ENCODE assay signal across 1 cellular context in genomic region chr20:31505903-31506302, GRCh38.
A peak's percentile ranks its signal among the peaks of the same experiment; 100 is the strongest.
TF ChIP-seq lines count a peak whose summit lies in the region.

No MANE protein-coding gene starts in this region.

TF ChIP-seq in K562, 482 proteins besides CTCF, POLR2A, EP300 and RAD21 (continued from another document and continues in another):
- TF ChIP-seq DLX4 (CRISPR knock-in tag; IDR thresholded peaks at IDR 0.05) = no peak
- TF ChIP-seq ZMIZ1 (IDR thresholded peaks at IDR 0.05; ENCODE audit: low read depth in 2 of 2, low read length in 2 of 2) = no peak
- TF ChIP-seq BDP1 (IDR thresholded peaks at IDR 0.05; ENCODE audit: insufficient read depth, insufficient read length) = no peak
- TF ChIP-seq HCFC1 (IDR thresholded peaks at IDR 0.05; ENCODE audit: low read depth, low read length) = no peak
- TF ChIP-seq ZFP1 (CRISPR knock-in tag; IDR thresholded peaks at IDR 0.05) = no peak
- TF ChIP-seq FOXP4 (CRISPR knock-in tag; IDR thresholded peaks at IDR 0.05; ENCODE audit: borderline replicate concordance) = no peak
- no peak for TF ChIP-seq GATA2 (CRISPR knock-in tag; IDR thresholded peaks at IDR 0.05)
- TF ChIP-seq ASH1L (IDR thresholded peaks at IDR 0.05; ENCODE audit: borderline replicate concordance, low read depth, partially characterized antibody) = no peak
- TF ChIP-seq ZNF696 (CRISPR knock-in tag; conservative IDR thresholded peaks at IDR 0.05) = no peak
- TF ChIP-seq RBM17 (IDR thresholded peaks at IDR 0.05; ENCODE audit: borderline replicate concordance, low read depth, low read length) = no peak
- TF ChIP-seq GMEB1 (CRISPR knock-in tag; IDR thresholded peaks at IDR 0.05) = 0 out of 2 replicates have a peak, but pooled peaks have one; percentile 32
- no peak for TF ChIP-seq ZNF217 (CRISPR knock-in tag; IDR thresholded peaks at IDR 0.05)
- no peak for TF ChIP-seq ZNF785 (CRISPR knock-in tag; IDR thresholded peaks at IDR 0.05)
- 0 out of 2 replicates have a peak, but pooled peaks have one; percentile 40 for TF ChIP-seq FOSL1 (tag; conservative IDR thresholded peaks at IDR 0.05)
- TF ChIP-seq ZNF717 (CRISPR knock-in tag; IDR thresholded peaks at IDR 0.05) = no peak
- TF ChIP-seq ETV1 (tag; conservative IDR thresholded peaks at IDR 0.05; ENCODE audit: low read depth) = no peak
- no peak for TF ChIP-seq ZNF263 (CRISPR knock-in tag; IDR thresholded peaks at IDR 0.05; ENCODE audit: borderline replicate concordance)
- TF ChIP-seq ZFPM2 (CRISPR knock-in tag; IDR thresholded peaks at IDR 0.05) = no peak
- no peak for TF ChIP-seq ZNF655 (CRISPR knock-in tag; IDR thresholded peaks at IDR 0.05)
- no peak for TF ChIP-seq POLR2B (IDR thresholded peaks at IDR 0.05; ENCODE audit: low read depth, partially characterized antibody)
- TF ChIP-seq GABPA (tag; conservative IDR thresholded peaks at IDR 0.05; ENCODE audit: low read depth) = no peak
- no peak for TF ChIP-seq BHLHE40 (IDR thresholded peaks at IDR 0.05; ENCODE audit: low read length)
- TF ChIP-seq HMG20B (CRISPR knock-in tag; IDR thresholded peaks at IDR 0.05) = no peak
- TF ChIP-seq RNF219 (CRISPR knock-in tag; IDR thresholded peaks at IDR 0.05) = no peak
- TF ChIP-seq DPF2 (IDR thresholded peaks at IDR 0.05) = no peak
- no peak for TF ChIP-seq SETDB1 (IDR thresholded peaks at IDR 0.05; ENCODE audit: low read length)
- TF ChIP-seq ZNF561 (CRISPR knock-in tag; conservative IDR thresholded peaks at IDR 0.05) = no peak
- no peak for TF ChIP-seq RBM14 (IDR thresholded peaks at IDR 0.05; ENCODE audit: borderline replicate concordance, insufficient read depth, low read depth, low read length)
- TF ChIP-seq U2AF2 (optimal IDR thresholded peaks at IDR 0.05; ENCODE audit: low read depth, low read length) = no peak
- no peak for TF ChIP-seq TBP (optimal IDR thresholded peaks at IDR 0.05; ENCODE audit: low read depth, low read length)
- TF ChIP-seq POLR3A (IDR thresholded peaks at IDR 0.05; ENCODE audit: borderline replicate concordance, extremely low read depth, insufficient read depth, insufficient read length) = no peak
- TF ChIP-seq HNRNPK (IDR thresholded peaks at IDR 0.05; ENCODE audit: low read depth, low read length, poor library complexity, severe bottlenecking) = no peak
- no peak for TF ChIP-seq ZNF57 (CRISPR knock-in tag; IDR thresholded peaks at IDR 0.05)
- no peak for TF ChIP-seq HES1 (IDR thresholded peaks at IDR 0.05; ENCODE audit: low read depth)
- TF ChIP-seq CTCFL (IDR thresholded peaks at IDR 0.05; ENCODE audit: borderline replicate concordance, insufficient read depth, low read depth, low read length, poor library complexity, severe bottlenecking) = no peak
- no peak for TF ChIP-seq TRIM28 (IDR thresholded peaks at IDR 0.05)
- TF ChIP-seq NKRF (IDR thresholded peaks at IDR 0.05; ENCODE audit: borderline replicate concordance) = no peak
- TF ChIP-seq TSC22D4 (tag; IDR thresholded peaks at IDR 0.05) = no peak
- no peak for TF ChIP-seq NR2C1 (IDR thresholded peaks at IDR 0.05)
- peak; percentile 47 for TF ChIP-seq NR2C1 (tag; IDR thresholded peaks at IDR 0.05)
- TF ChIP-seq EWSR1 (IDR thresholded peaks at IDR 0.05; ENCODE audit: borderline replicate concordance, low read depth, partially characterized antibody) = no peak
- TF ChIP-seq ZNF184 (CRISPR knock-in tag; IDR thresholded peaks at IDR 0.05) = no peak
- no peak for TF ChIP-seq ZNF518B (CRISPR knock-in tag; IDR thresholded peaks at IDR 0.05)
- TF ChIP-seq ARNT (IDR thresholded peaks at IDR 0.05) = no peak
- TF ChIP-seq ZNF431 (CRISPR knock-in tag; IDR thresholded peaks at IDR 0.05) = no peak
- TF ChIP-seq NFATC3 (IDR thresholded peaks at IDR 0.05) = no peak
- TF ChIP-seq CBX5 (IDR thresholded peaks at IDR 0.05; ENCODE audit: borderline replicate concordance, low read depth) = no peak
- TF ChIP-seq GTF2F1 (IDR thresholded peaks at IDR 0.05; ENCODE audit: low read depth, low read length) = no peak
- no peak for TF ChIP-seq ZSCAN29 (IDR thresholded peaks at IDR 0.05)
